Comparison of ENCODE assay signal across 26 cellular contexts in genomic region chr5:108760512-108760911, GRCh38.
"Had no signal": no experiment of that assay in that cellular context is flagged by ENCODE, and none has a peak within 500 bp of the region (broad histone marks: within the 10 kb centered on the region; RNA-seq: fewer than 3 reads in every experiment).

No MANE protein-coding gene starts in this region.

- H3K27me3 ChIP-seq: cardiac muscle cell, foreskin keratinocyte, neutrophil, pancreas, right atrium auricular region, thyroid gland, upper lobe of right lung had no signal

- H3K4me3 ChIP-seq: cardiac muscle cell, pancreas, psoas muscle, right atrium auricular region, SK-N-MC, thyroid gland, upper lobe of right lung had no signal

- H3K27ac ChIP-seq: cardiac muscle cell, foreskin keratinocyte, neutrophil, pancreas, psoas muscle, right atrium auricular region, SK-N-MC, thyroid gland, upper lobe of right lung, WERI-Rb-1 had no signal

- H3K9me3 ChIP-seq: neutrophil, pancreas, psoas muscle, thyroid gland, upper lobe of right lung had no signal

- ATAC-seq: foreskin keratinocyte, left ventricle myocardium superior, pancreas, psoas muscle, upper lobe of right lung had no signal

- DNase-seq: activated CD4-positive, alpha-beta T cell treated with anti-CD3 and anti-CD28 coated beads, Interleukin-2, amount 50 U/mL, for 4 hours; activated CD4-positive, CD25-positive, alpha-beta regulatory T cell treated with anti-CD3 and anti-CD28 coated beads, Interleukin-2, amount 50 U/mL, for 72 hours; activated gamma-delta T cell; amygdala; effector CD4-positive, alpha-beta T cell; foreskin keratinocyte; left ventricle myocardium superior; mammary epithelial cell; pancreas; psoas muscle; stimulated activated CD4-positive, alpha-beta T cell treated with anti-CD3 and anti-CD28 coated beads, Interleukin-4, amount 100 ng/mL, for 24 hours; substantia nigra; SW 1271; thyroid gland; upper lobe of right lung; WERI-Rb-1 had no signal

- H3K4me3 Mint-ChIP-seq: activated T-helper 1 cell treated with anti-CD3 and anti-CD28 coated beads, Interleukin-12 subunit alpha, Interleukin-12 subunit beta, Interleukin-2, Interleukin-4 antibody, amounts not matched to agents 30 ng/mL and 10 ng/mL and 1 ng/mL, durations not matched to agents 14 hours and 24 hours and 36 hours; dendritic cell treated with granulocyte-macrophage colony-stimulating factor and Interleukin-4, amounts not matched to agents 40 ng/mL and 50 ng/mL, for 4 days; mesothelial cell of epicardium; nephron; stimulated activated naive CD8-positive, alpha-beta T cell treated with anti-CD3 and anti-CD28 coated beads, Interleukin-15, Interleukin-2, amounts not matched to agents 100 ng/mL and 50 ng/mL, for 24 hours had no signal

- H3K27ac Mint-ChIP-seq: activated naive CD4-positive, alpha-beta T cell treated with anti-CD3 and anti-CD28 coated beads, Interleukin-2, amount 50 U/mL, for 72 hours; activated T-helper 1 cell treated with anti-CD3 and anti-CD28 coated beads, Interleukin-12 subunit alpha, Interleukin-12 subunit beta, Interleukin-2, Interleukin-4 antibody, amounts not matched to agents 30 ng/mL and 10 ng/mL and 1 ng/mL, durations not matched to agents 14 hours and 24 hours and 36 hours; dendritic cell treated with granulocyte-macrophage colony-stimulating factor and Interleukin-4, amounts not matched to agents 40 ng/mL and 50 ng/mL, for 4 days; mesothelial cell of epicardium; nephron; stimulated activated naive CD8-positive, alpha-beta T cell treated with anti-CD3 and anti-CD28 coated beads, Interleukin-15, Interleukin-2, amounts not matched to agents 100 ng/mL and 50 ng/mL, for 24 hours had no signal

- H3K4me1 Mint-ChIP-seq: nephron had no signal

- H3K27me3 Mint-ChIP-seq: dendritic cell treated with granulocyte-macrophage colony-stimulating factor and Interleukin-4, amounts not matched to agents 40 ng/mL and 50 ng/mL, for 4 days; stimulated activated naive CD8-positive, alpha-beta T cell treated with anti-CD3 and anti-CD28 coated beads, Interleukin-15, Interleukin-2, amounts not matched to agents 100 ng/mL and 50 ng/mL, for 24 hours had no signal

- H3K36me3 ChIP-seq: cardiac muscle cell, neutrophil, pancreas, right atrium auricular region, thyroid gland, upper lobe of right lung, WERI-Rb-1 had no signal

- H3K9me3 Mint-ChIP-seq: activated T-helper 1 cell treated with anti-CD3 and anti-CD28 coated beads, Interleukin-12 subunit alpha, Interleukin-12 subunit beta, Interleukin-2, Interleukin-4 antibody, amounts not matched to agents 30 ng/mL and 10 ng/mL and 1 ng/mL, durations not matched to agents 14 hours and 24 hours and 36 hours; dendritic cell treated with granulocyte-macrophage colony-stimulating factor and Interleukin-4, amounts not matched to agents 40 ng/mL and 50 ng/mL, for 4 days; stimulated activated naive CD8-positive, alpha-beta T cell treated with anti-CD3 and anti-CD28 coated beads, Interleukin-15, Interleukin-2, amounts not matched to agents 100 ng/mL and 50 ng/mL, for 24 hours had no signal

- H3K4me1 ChIP-seq: foreskin keratinocyte, pancreas, psoas muscle, thyroid gland, upper lobe of right lung had no signal
